In genomic region chr10:79072041-79072441, GRCh38 we compare ENCODE assay signal across 8 cellular contexts. TPM values are rescaled to one million over a fixed set of nuclear protein-coding genes. Genes with fewer than 3 reads are reported as not detected.
DNase-seq lines count a peak whose midpoint lies in the region; ATAC-seq and TF ChIP-seq lines count a peak whose summit lies in the region.

No MANE protein-coding gene starts in this region.

- DNase-seq in H9 (no peak), kidney epithelial cell (ENCODE audit: low read depth) (no peak), KG1 (lab: John Stamatoyannopoulos, UW) (no peak), activated gamma-delta T cell (lab: John Stamatoyannopoulos, UW) (no peak)

- peak overlapping the region; percentile 89 for H3K4me2 ChIP-seq in H9 (ENCODE audit: insufficient read depth, insufficient read length, low read length)

- no peaks in the 10 kb centered on the region for H4K20me1 ChIP-seq in H9 (ENCODE audit: control insufficient read depth, insufficient read depth, insufficient read length)

- H2AFZ ChIP-seq in H9 (ENCODE audit: low read length) = no peak overlapping the region

- H3K23me2 ChIP-seq in H9 (ENCODE audit: insufficient read length, low read depth, low read length, poor library complexity, severe bottlenecking) = peaks cover 28% of the 10 kb centered on the region

- no peak overlapping the region for H3K4ac ChIP-seq in H9 (ENCODE audit: low read depth, low read length)

- H3K4me1 ChIP-seq in H9 (ENCODE audit: insufficient read depth, low read length) = peaks cover 13% of the 10 kb centered on the region; the same call in 1 of the 2 replicates
- peaks cover 64 to 75% (median 69%) of the 10 kb centered on the region in 3 donors for H3K4me1 ChIP-seq in skeletal muscle tissue (ENCODE audit: control insufficient read depth in 3 of 3, insufficient read depth in 3 of 3, low read length in 3 of 3)

- H3K79me1 ChIP-seq in H9 (ENCODE audit: insufficient read depth, low read depth, low read length, poor library complexity, severe bottlenecking) = peaks cover 11% of the 10 kb centered on the region

- H3K79me2 ChIP-seq in H9 (ENCODE audit: insufficient read depth, low read length) = peaks cover 45% of the 10 kb centered on the region

- TF ChIP-seq CTCF in H9 (conservative IDR thresholded peaks at IDR 0.05) = no peak
- no peak for TF ChIP-seq CTCF in kidney epithelial cell (IDR thresholded peaks at IDR 0.05; ENCODE audit: insufficient read depth, low read length, poor library complexity, severe bottlenecking)

- no peak overlapping the region for H3K23ac ChIP-seq in H9 (ENCODE audit: insufficient read length, low read depth, low read length)

- no CpG with 5 or more reads among the region's 8 CpGs for WGBS in H9 (ENCODE audit: extremely low coverage, insufficient read length, low lambda C conversion rate)

- no peak overlapping the region for H4K91ac ChIP-seq in H9 (ENCODE audit: insufficient read length, low read depth, low read length)

- H3T11ph ChIP-seq in H9 (ENCODE audit: low read length) = no peak overlapping the region

- H2BK5ac ChIP-seq in H9 (ENCODE audit: insufficient read length, low read length) = no peak overlapping the region

- H3K27ac Mint-ChIP-seq in H9 = no peak overlapping the region; a peak in 1 of 7 replicates

- H3K27me3 ChIP-seq in H9 (ENCODE audit: insufficient read depth, low read length) (no peaks in the 10 kb centered on the region), kidney epithelial cell (ENCODE audit: control insufficient read depth, insufficient read depth, low read length) (no peaks in the 10 kb centered on the region), skeletal muscle tissue (ENCODE audit: control insufficient read depth in 3 of 3, insufficient read depth in 3 of 3, low read length in 3 of 3) (no peaks in the 10 kb centered on the region)

- peak overlapping the region; percentile 91 to 97 for H3K4me3 Mint-ChIP-seq in H9

- H3K18ac ChIP-seq in H9 (ENCODE audit: insufficient read length, low read depth, low read length) = no peak overlapping the region

- H4K8ac ChIP-seq in H9 (replicated peaks; ENCODE audit: insufficient read length, low read depth, low read length) = no peak overlapping the region

- H3K36me3 Mint-ChIP-seq in H9 (ENCODE audit: insufficient read depth in 1 of 3, low read depth in 3 of 3) = peaks cover 0 to 8% (median 2%) of the 10 kb centered on the region in 3 experiments; a peak in 3 of 7 replicates

- H4K5ac ChIP-seq in H9 (ENCODE audit: insufficient read length, low read depth, low read length) = no peak overlapping the region

- ATAC-seq in HG03521 (IDR thresholded peaks at IDR 0.05; ENCODE audit: unreplicated experiment) (no peak), GM19395 (IDR thresholded peaks at IDR 0.05; ENCODE audit: unreplicated experiment) (no peak)

- peak overlapping the region; percentile 85 for H3K4me3 ChIP-seq in kidney epithelial cell (ENCODE audit: low read depth, low read length)
- H3K4me3 ChIP-seq in skeletal muscle tissue (ENCODE audit: low read length in 3 of 3) = no peak overlapping the region

- no peak overlapping the region for H2BK120ac ChIP-seq in H9 (ENCODE audit: low read depth, low read length, poor library complexity, severe bottlenecking)

- H3K56ac ChIP-seq in H9 (ENCODE audit: insufficient read length, low read depth, low read length) = no peak overlapping the region

- H2BK15ac ChIP-seq in H9 (ENCODE audit: low read depth, low read length) = no peak overlapping the region

- H2BK20ac ChIP-seq in H9 (ENCODE audit: low read depth, low read length, poor library complexity, severe bottlenecking) = no peak overlapping the region

- H3K9me3 Mint-ChIP-seq in H9 = no peaks in the 10 kb centered on the region

- H3K9me3 ChIP-seq in H9 (ENCODE audit: control insufficient read depth, low read depth, low read length) (no peaks in the 10 kb centered on the region), skeletal muscle tissue (ENCODE audit: control insufficient read depth in 3 of 3, low read length in 3 of 3) (no peaks in the 10 kb centered on the region)

- peaks cover 44 to 60% of the 10 kb centered on the region in 2 experiments for H3K4me1 Mint-ChIP-seq in H9

- H3K36me3 ChIP-seq in kidney epithelial cell (ENCODE audit: control insufficient read depth, insufficient read depth, low read length) (no peaks in the 10 kb centered on the region), skeletal muscle tissue (ENCODE audit: control insufficient read depth in 3 of 3, insufficient read depth in 3 of 3, low read length in 3 of 3) (no peaks in the 10 kb centered on the region)

- peaks cover 11% of the 10 kb centered on the region for H3K27me3 Mint-ChIP-seq in H9 (ENCODE audit: low read depth)

- H3K9ac ChIP-seq in H9 (ENCODE audit: extremely low read depth, insufficient read length, low read length) (no peak overlapping the region), skeletal muscle tissue (ENCODE audit: low read depth in 1 of 3, low read length in 3 of 3) (peak overlapping the region in 2 of 3 donors; percentile 30 to 55)

- H2AK5ac ChIP-seq in H9 (ENCODE audit: insufficient read length, low read length) = no peak overlapping the region

- peak overlapping the region; percentile 36; the same call in 1 of the 2 replicates for H3K14ac ChIP-seq in H9 (ENCODE audit: insufficient read depth, low read length)

- H3K27ac ChIP-seq in H9 (ENCODE audit: insufficient read length, low read depth, low read length) (no peak overlapping the region), angular gyrus (ENCODE audit: low read depth, low read length) (peak overlapping the region; percentile 34), skeletal muscle tissue (ENCODE audit: low read depth, low read length) (no peak overlapping the region)

- no peak overlapping the region for H2BK12ac ChIP-seq in H9 (ENCODE audit: insufficient read length, low read depth, low read length)

RNA-seq across cellular contexts. Expression of gene ZMIZ1, which starts 3.3 kb away (rescaled TPM):
- 31.8 and 36.9 TPM in 2 replicates for total RNA-seq in H9 (2021)
- total RNA-seq in kidney epithelial cell = 57.5 and 73.9 TPM in 2 replicates
- total RNA-seq in skeletal muscle tissue = 11.5 TPM
